Comparison of ENCODE assay signal across 18 cellular contexts in genomic region chr5:87298687-87299362, GRCh38. TPM values are rescaled to one million over a fixed set of nuclear protein-coding genes. Genes with fewer than 3 reads are reported as not detected.
DNase-seq lines count a peak whose midpoint lies in the region; ATAC-seq lines count a peak whose summit lies in the region.
"Had no signal": no experiment of that assay in that cellular context is flagged by ENCODE, and none has a peak within 500 bp of the region (broad histone marks: within the 10 kb centered on the region; RNA-seq: fewer than 3 reads in every experiment).

No MANE protein-coding gene starts in this region.

- H3K36me3 ChIP-seq in skeletal muscle satellite cell (ENCODE audit: insufficient read depth, low read length), result no peaks in the 10 kb centered on the region

- H3K4me1 Mint-ChIP-seq in activated T-cell treated with anti-CD3 and anti-CD28 coated beads, Interleukin-2, amount 50 U/mL, for 72 hours (ENCODE audit: low read depth), result peaks cover 93% of the 10 kb centered on the region
- peaks cover 58% of the 10 kb centered on the region for H3K4me1 Mint-ChIP-seq in dendritic cell treated with granulocyte-macrophage colony-stimulating factor and Interleukin-4, amounts not matched to agents 40 ng/mL and 50 ng/mL, for 4 days (ENCODE audit: low read depth)

- H3K9ac ChIP-seq in skeletal muscle satellite cell (ENCODE audit: low read depth, low read length), result no peak overlapping the region

- H3K4me3 Mint-ChIP-seq in activated T-cell treated with anti-CD3 and anti-CD28 coated beads, Interleukin-2, amount 50 U/mL, for 72 hours, result peak overlapping the region; percentile 15 to 32
- no peak overlapping the region for H3K4me3 Mint-ChIP-seq in dendritic cell treated with granulocyte-macrophage colony-stimulating factor and Interleukin-4, amounts not matched to agents 40 ng/mL and 50 ng/mL, for 4 days
- H3K4me3 Mint-ChIP-seq: activated CD4-positive, alpha-beta memory T cell treated with anti-CD3 and anti-CD28 coated beads for 36 hours had no signal

- H3K27me3 Mint-ChIP-seq in activated T-cell treated with anti-CD3 and anti-CD28 coated beads, Interleukin-2, amount 50 U/mL, for 72 hours (ENCODE audit: low read depth), result no peaks in the 10 kb centered on the region
- H3K27me3 Mint-ChIP-seq in dendritic cell treated with granulocyte-macrophage colony-stimulating factor and Interleukin-4, amounts not matched to agents 40 ng/mL and 50 ng/mL, for 4 days, result no peaks in the 10 kb centered on the region
- H3K27me3 Mint-ChIP-seq: activated CD4-positive, alpha-beta memory T cell treated with anti-CD3 and anti-CD28 coated beads for 36 hours; naive thymus-derived CD4-positive, alpha-beta T cell had no signal

- H3K9me3 Mint-ChIP-seq in activated T-cell treated with anti-CD3 and anti-CD28 coated beads, Interleukin-2, amount 50 U/mL, for 72 hours, result no peaks in the 10 kb centered on the region
- no peaks in the 10 kb centered on the region for H3K9me3 Mint-ChIP-seq in dendritic cell treated with granulocyte-macrophage colony-stimulating factor and Interleukin-4, amounts not matched to agents 40 ng/mL and 50 ng/mL, for 4 days
- H3K9me3 Mint-ChIP-seq: activated CD4-positive, alpha-beta memory T cell treated with anti-CD3 and anti-CD28 coated beads for 36 hours had no signal

- H3K4me2 ChIP-seq in skeletal muscle satellite cell (ENCODE audit: low read length), result no peak overlapping the region
- H3K4me2 ChIP-seq: hepatocyte had no signal

- intact Hi-C loops in dendritic cell treated with granulocyte-macrophage colony-stimulating factor and Interleukin-4, amounts not matched to agents 40 ng/mL and 50 ng/mL, for 4 days (cut with micrococcal nuclease), result loop anchor here (1.0 to 5.0 kb wide), 2 partner anchors 32 to 43 kb away; partner anchors contain the start of gene RASA1
- intact Hi-C loops in posterior cingulate gyrus (cut with DNase I), result no loop called here

- no peak overlapping the region for H3K27ac Mint-ChIP-seq in activated T-cell treated with anti-CD3 and anti-CD28 coated beads, Interleukin-2, amount 50 U/mL, for 72 hours
- H3K27ac Mint-ChIP-seq in dendritic cell treated with granulocyte-macrophage colony-stimulating factor and Interleukin-4, amounts not matched to agents 40 ng/mL and 50 ng/mL, for 4 days, result peak overlapping the region; percentile 86
- H3K27ac Mint-ChIP-seq: activated CD4-positive, alpha-beta memory T cell treated with anti-CD3 and anti-CD28 coated beads for 36 hours had no signal

- H3K4me3 ChIP-seq in skeletal muscle satellite cell (ENCODE audit: low read length), result peak overlapping the region; percentile 3
- H3K4me3 ChIP-seq: esophagus muscularis mucosa, hepatocyte had no signal

- no peaks in the 10 kb centered on the region for H3K27me3 ChIP-seq in skeletal muscle satellite cell (ENCODE audit: control insufficient read depth, insufficient read depth, low read length)
- H3K27me3 ChIP-seq: esophagus muscularis mucosa, hepatocyte had no signal

- H3K4me1 ChIP-seq in skeletal muscle satellite cell (ENCODE audit: control insufficient read depth, insufficient read depth, low read length), result peaks cover 63% of the 10 kb centered on the region

- no peak for ATAC-seq in activated T-cell treated with anti-CD3 and anti-CD28 coated beads, Interleukin-2, amount 50 U/mL, for 72 hours (replicated peaks in 1 of 2)
- no peak for ATAC-seq in HG03196 (IDR thresholded peaks at IDR 0.05; ENCODE audit: unreplicated experiment)
- ATAC-seq: naive thymus-derived CD4-positive, alpha-beta T cell; Right ventricle myocardium inferior had no signal

- no peaks in the 10 kb centered on the region for H3K9me3 ChIP-seq in skeletal muscle satellite cell (replicated peaks; ENCODE audit: low read length)
- H3K9me3 ChIP-seq: esophagus muscularis mucosa had no signal

- DNase-seq in activated T-cell treated with anti-CD3 and anti-CD28 coated beads, Interleukin-2, amount 50 U/mL, for 72 hours, result no peak
- no peak for DNase-seq in activated T-cell treated with anti-CD3 and anti-CD28 coated beads for 4 hours
- peak; percentile 72 for DNase-seq in NOMO-1 treated with DMSO at 0.1 percent for 48 hours (lab: John Stamatoyannopoulos, UW; ENCODE audit: unreplicated experiment)
- no peak for DNase-seq in T-helper 9 cell
- no peak for DNase-seq in posterior cingulate gyrus
- DNase-seq: activated CD4-positive, alpha-beta memory T cell treated with anti-CD3 and anti-CD28 coated beads for 36 hours; aorta; left cardiac atrium; naive thymus-derived CD4-positive, alpha-beta T cell; NCI-H1092; retina; stimulated activated CD4-positive, alpha-beta T cell treated with anti-CD3 and anti-CD28 coated beads, Interleukin-1b, Interleukin-23, amount 100 ng/mL, for 48 hours had no signal

- peaks cover 2 to 8% of the 10 kb centered on the region in 2 donors for H3K36me3 Mint-ChIP-seq in activated T-cell treated with anti-CD3 and anti-CD28 coated beads, Interleukin-2, amount 50 U/mL, for 72 hours (ENCODE audit: insufficient read depth in 2 of 2)
- H3K36me3 Mint-ChIP-seq in dendritic cell treated with granulocyte-macrophage colony-stimulating factor and Interleukin-4, amounts not matched to agents 40 ng/mL and 50 ng/mL, for 4 days (ENCODE audit: low read depth), result peaks cover 14% of the 10 kb centered on the region

RNA-seq across cellular contexts. Expression of gene RASA1, which starts 31.1 kb away (rescaled TPM):
- total RNA-seq in activated T-cell treated with anti-CD3 and anti-CD28 coated beads, Interleukin-2, amount 50 U/mL, for 72 hours, result 10 to 100 TPM; 26.6 to 28.2 TPM
- 27.6 and 29.3 TPM in 2 replicates for total RNA-seq in skeletal muscle satellite cell (2012; rRNA removed)
